Comparison of ENCODE assay signal across 10 cellular contexts in genomic region chr9:129282308-129283211, GRCh38.
DNase-seq lines count a peak whose midpoint lies in the region; ATAC-seq and TF ChIP-seq lines count a peak whose summit lies in the region.
"Had no signal": no experiment of that assay in that cellular context is flagged by ENCODE, and none has a peak within 500 bp of the region (broad histone marks: within the 10 kb centered on the region; RNA-seq: fewer than 3 reads in every experiment).

No MANE protein-coding gene starts in this region.

- H3K36me3 Mint-ChIP-seq in CD4-positive, alpha-beta T cell (ENCODE audit: low read depth): no peaks in the 10 kb centered on the region

- intact Hi-C loops in adrenal gland (cut with DNase I): loop anchor here in 1 of 2 donors (10.0 kb wide), 1 partner anchor 58 kb away; no protein-coding TSS in a partner anchor
- intact Hi-C loops in CD4-positive, alpha-beta T cell (cut with DNase I, micrococcal nuclease): no loop called here

- POLR2A ChIA-PET in CD4-positive, alpha-beta T cell (lab: Charles Lee): no interaction called here

- 58 to 70% (median 67%) methylated on average over 16 to 29 of the region's 29 CpGs for WGBS in adrenal gland, 4 donors

- H3K9me3 Mint-ChIP-seq in CD4-positive, alpha-beta T cell: no peaks in the 10 kb centered on the region
- H3K9me3 Mint-ChIP-seq: central memory CD8-positive, alpha-beta T cell had no signal

- TF ChIP-seq CTCF in adrenal gland (IDR thresholded peaks at IDR 0.05) (no peak), foreskin fibroblast (IDR thresholded peaks at IDR 0.05; ENCODE audit: low read depth, low read length) (no peak)
- TF ChIP-seq CTCF in CD4-positive, alpha-beta T cell (IDR thresholded peaks at IDR 0.05): no peak

- H3K36me3 ChIP-seq in HUES6 (ENCODE audit: control insufficient read depth, insufficient read depth, low read length) (no peaks in the 10 kb centered on the region), adrenal gland (replicated peaks in 1 of 2) (no peaks in the 10 kb centered on the region)

- H3K4me1 ChIP-seq in HUES6 (ENCODE audit: control insufficient read depth, insufficient read depth, low read length) (peaks cover 42% of the 10 kb centered on the region), adrenal gland (replicated peaks in 1 of 2) (no peaks in the 10 kb centered on the region)

- CTCF ChIA-PET in CD4-positive, alpha-beta T cell (lab: Charles Lee): no interaction called here

- peak overlapping the region; percentile 39; the same call in 1 of the 2 replicates for H3K4me3 ChIP-seq in HUES6 (ENCODE audit: low read depth, low read length)
- peak overlapping the region in 1 of 4 donors; percentile 51 for H3K4me3 ChIP-seq in adrenal gland
- H3K4me3 ChIP-seq in foreskin fibroblast (ENCODE audit: low read depth in 1 of 2, low read length in 2 of 2): no peak overlapping the region

- no peak overlapping the region for H3K4me3 Mint-ChIP-seq in CD4-positive, alpha-beta T cell
- H3K4me3 Mint-ChIP-seq: central memory CD8-positive, alpha-beta T cell had no signal

- H3K9ac ChIP-seq in HUES6 (ENCODE audit: low read length): no peak overlapping the region

- DNase-seq in adrenal gland (peak in 4 of 7 donors; percentile 15 to 47 (median 18)), iPS-NIHi11 (ENCODE audit: low spot score) (peak; percentile 42), retina (peak; percentile 38), foreskin fibroblast (no peak)
- no peak for DNase-seq in CD4-positive, alpha-beta T cell
- DNase-seq in stimulated activated CD4-positive, alpha-beta T cell treated with anti-CD3 and anti-CD28 coated beads, Interleukin-12 subunit alpha, Interleukin-12 subunit beta, amount 100 ng/mL, for 4 hours: no peak
- DNase-seq: activated CD4-positive, alpha-beta T cell treated with anti-CD3 and anti-CD28 coated beads for 1 hour had no signal

- H3K27ac ChIP-seq in HUES6 (ENCODE audit: low read depth, low read length): no peak overlapping the region
- H3K27ac ChIP-seq in adrenal gland: peak overlapping the region in 2 of 5 donors; percentile 36 to 59
- H3K27ac ChIP-seq in CD4-positive, alpha-beta T cell (ENCODE audit: low read depth, low read length): no peak overlapping the region

- H3K27me3 ChIP-seq in HUES6 (ENCODE audit: control insufficient read depth, insufficient read depth, low read length) (no peaks in the 10 kb centered on the region), adrenal gland (no peaks in the 10 kb centered on the region)
- no peaks in the 10 kb centered on the region for H3K27me3 ChIP-seq in CD4-positive, alpha-beta T cell (ENCODE audit: control insufficient read depth, insufficient read depth, low read length)

- no peak for ATAC-seq in CD4-positive, alpha-beta T cell (ENCODE audit: poor library complexity)
- ATAC-seq in HG03159 (IDR thresholded peaks at IDR 0.05; ENCODE audit: unreplicated experiment): no peak

- no peaks in the 10 kb centered on the region for H3K9me3 ChIP-seq in HUES6 (ENCODE audit: control insufficient read depth, insufficient read depth, low read depth, low read length)
- no peaks in the 10 kb centered on the region for H3K9me3 ChIP-seq in adrenal gland (replicated peaks in 1 of 3)
- H3K9me3 ChIP-seq in CD4-positive, alpha-beta T cell (ENCODE audit: control insufficient read depth, low read length): no peaks in the 10 kb centered on the region

- no peaks in the 10 kb centered on the region for H3K4me1 Mint-ChIP-seq in CD4-positive, alpha-beta T cell (ENCODE audit: low read depth)
- H3K4me1 Mint-ChIP-seq: central memory CD8-positive, alpha-beta T cell had no signal

- no peak for TF ChIP-seq POLR2A in adrenal gland (IDR thresholded peaks at IDR 0.05)

- H3K27me3 Mint-ChIP-seq in CD4-positive, alpha-beta T cell: no peaks in the 10 kb centered on the region

- no peak overlapping the region for H3K27ac Mint-ChIP-seq in CD4-positive, alpha-beta T cell

Comparison
In these comparisons a context has a peak if more than half of its experiments do, and no peak if none do; other contexts are left out.
1. DNase-seq: peak in adrenal gland (4 of 7), iPS-NIHi11 (single experiment) and retina (single experiment); none in CD4-positive, alpha-beta T cell (0 of 10), foreskin fibroblast (0 of 2) and stimulated activated CD4-positive, alpha-beta T cell treated with anti-CD3 and anti-CD28 coated beads, Interleukin-12 subunit alpha, Interleukin-12 subunit beta, amount 100 ng/mL, for 4 hours (single experiment).